15 cellular contexts compared by ENCODE assay signal in the genomic region with DNA sequence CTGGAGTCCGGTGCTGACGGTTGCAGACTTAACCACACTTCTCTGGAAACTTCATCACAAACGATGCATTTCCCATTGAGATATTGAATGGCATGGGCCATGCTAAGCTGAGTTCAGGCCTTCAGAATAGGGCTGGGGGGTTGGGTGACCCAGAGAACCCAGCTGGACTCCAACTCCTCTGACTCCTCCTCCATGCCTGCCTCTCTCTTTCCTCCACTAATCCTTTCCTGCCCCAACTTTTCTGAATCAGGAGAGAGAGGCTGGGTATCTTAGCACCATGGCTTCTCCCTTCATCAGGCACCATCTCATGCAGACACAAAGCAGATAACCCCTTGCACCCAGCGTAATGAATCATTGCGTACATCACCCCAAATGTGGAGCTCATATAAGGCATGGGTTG.
DNase-seq lines count a peak whose midpoint lies in the region; ATAC-seq and TF ChIP-seq lines count a peak whose summit lies in the region.
"Had no signal": no experiment of that assay in that cellular context is flagged by ENCODE, and none has a peak within 500 bp of the region (broad histone marks: within the 10 kb centered on the region; RNA-seq: fewer than 3 reads in every experiment).

No MANE protein-coding gene starts in this region.

- H3K27ac Mint-ChIP-seq in endodermal cell = no peak overlapping the region
- H3K27ac Mint-ChIP-seq in neural progenitor cell = no peak overlapping the region
- H3K27ac Mint-ChIP-seq: CD8-positive, alpha-beta memory T cell; IgD-negative memory B cell had no signal

- H3K36me3 Mint-ChIP-seq in endodermal cell (ENCODE audit: low read depth) (no peaks in the 10 kb centered on the region), neural progenitor cell (no peaks in the 10 kb centered on the region)
- H3K36me3 Mint-ChIP-seq: CD8-positive, alpha-beta memory T cell; IgD-negative memory B cell had no signal

- intact Hi-C loops in gastrocnemius medialis (cut with DNase I; ENCODE audit: low total_unique reads) = no loop called here

- WGBS in endodermal cell (ENCODE audit: insufficient coverage in 1 of 2, insufficient read length in 1 of 2), 2 experiments = 76 to 100% methylated on average over 1 to 5 of the region's 5 CpGs

- TF ChIP-seq CTCF in endodermal cell (conservative IDR thresholded peaks at IDR 0.05) (no peak), neural progenitor cell (IDR thresholded peaks at IDR 0.05) (no peak), gastrocnemius medialis (IDR thresholded peaks at IDR 0.05 in 4 of 5, conservative IDR thresholded peaks at IDR 0.05 in 1 of 5) (no peak)

- DNase-seq in NCI-H82 (lab: John Stamatoyannopoulos, UW) (peak; percentile 49), NCI-H82 treated with DMSO at 0.1 percent for 48 hours (lab: John Stamatoyannopoulos, UW; ENCODE audit: unreplicated experiment) (no peak), endodermal cell (peak; percentile 49), neural progenitor cell (ENCODE audit: low spot score) (peak; percentile 41), gastrocnemius medialis (no peak), mucosa of gallbladder (ENCODE audit: low spot score) (no peak)
- DNase-seq in stimulated activated naive CD4-positive, alpha-beta T cell (lab: John Stamatoyannopoulos, UW) = no peak
- DNase-seq: AML-193; Caco-2; CD8-positive, alpha-beta memory T cell; DMS53; GF-D8 had no signal

- H3K4me3 Mint-ChIP-seq in endodermal cell = no peak overlapping the region
- no peak overlapping the region for H3K4me3 Mint-ChIP-seq in neural progenitor cell
- H3K4me3 Mint-ChIP-seq: CD8-positive, alpha-beta memory T cell had no signal

- TF ChIP-seq POLR2A in gastrocnemius medialis (IDR thresholded peaks at IDR 0.05) = no peak

- H3K27me3 Mint-ChIP-seq in endodermal cell (ENCODE audit: insufficient read depth) = no peaks in the 10 kb centered on the region
- H3K27me3 Mint-ChIP-seq in neural progenitor cell (ENCODE audit: insufficient read depth, low read depth) = peaks cover 2% of the 10 kb centered on the region
- H3K27me3 Mint-ChIP-seq: IgD-negative memory B cell had no signal

- no peak overlapping the region for H3K9ac ChIP-seq in endodermal cell (ENCODE audit: extremely low read depth, low read length, poor library complexity, severe bottlenecking)
- H3K9ac ChIP-seq in neural progenitor cell = no peak overlapping the region
- H3K9ac ChIP-seq: BLaER1 had no signal

- H3K36me3 ChIP-seq in endodermal cell (ENCODE audit: control insufficient read depth, insufficient read depth, low read length) (no peaks in the 10 kb centered on the region), neural progenitor cell (no peaks in the 10 kb centered on the region), gastrocnemius medialis (no peaks in the 10 kb centered on the region)
- H3K36me3 ChIP-seq: BLaER1 had no signal

- H3K4me1 ChIP-seq in endodermal cell (ENCODE audit: control insufficient read depth, insufficient read depth, low read length) = no peaks in the 10 kb centered on the region
- H3K4me1 ChIP-seq in neural progenitor cell = peaks cover 16% of the 10 kb centered on the region
- no peaks in the 10 kb centered on the region for H3K4me1 ChIP-seq in gastrocnemius medialis
- H3K4me1 ChIP-seq: BLaER1, Caco-2 had no signal

- H3K4me3 ChIP-seq in endodermal cell (ENCODE audit: low read length) = no peak overlapping the region
- no peak overlapping the region for H3K4me3 ChIP-seq in neural progenitor cell
- H3K4me3 ChIP-seq in gastrocnemius medialis = no peak overlapping the region
- H3K4me3 ChIP-seq: BLaER1 had no signal

- H2AFZ ChIP-seq in neural progenitor cell (replicated peaks) = peak overlapping the region; percentile 87

- no peaks in the 10 kb centered on the region for H3K79me2 ChIP-seq in neural progenitor cell (ENCODE audit: low read depth)

- H3K27me3 ChIP-seq in endodermal cell (ENCODE audit: control insufficient read depth, insufficient read depth, low read length, poor library complexity, severe bottlenecking) (no peaks in the 10 kb centered on the region), neural progenitor cell (no peaks in the 10 kb centered on the region), gastrocnemius medialis (no peaks in the 10 kb centered on the region)
- H3K27me3 ChIP-seq: BLaER1 had no signal

- in situ Hi-C loops in gastrocnemius medialis (cut with MboI; ENCODE audit: low sequenced_read_pairs in 4 of 4) = loop anchor here in 1 of 4 donors (25.0 kb wide), 1 partner anchor 91 kb away; no protein-coding TSS in a partner anchor

- peaks cover 12% of the 10 kb centered on the region for H3F3A ChIP-seq in neural progenitor cell (ENCODE audit: low read depth)

- no peaks in the 10 kb centered on the region for H3K9me3 Mint-ChIP-seq in endodermal cell
- H3K9me3 Mint-ChIP-seq in neural progenitor cell = no peaks in the 10 kb centered on the region

- H3K27ac ChIP-seq in endodermal cell (ENCODE audit: low read depth, low read length) (no peak overlapping the region), neural progenitor cell (no peak overlapping the region), gastrocnemius medialis (no peak overlapping the region)
- H3K27ac ChIP-seq: 22Rv1, BLaER1 had no signal

- no peaks in the 10 kb centered on the region for H3K9me3 ChIP-seq in endodermal cell (ENCODE audit: control insufficient read depth, low read length)
- H3K9me3 ChIP-seq in neural progenitor cell (ENCODE audit: low read depth) = no peaks in the 10 kb centered on the region
- no peaks in the 10 kb centered on the region for H3K9me3 ChIP-seq in gastrocnemius medialis
- H3K9me3 ChIP-seq: BLaER1, Caco-2 had no signal

- no peak for ATAC-seq in gastrocnemius medialis

- H4K20me1 ChIP-seq in neural progenitor cell (ENCODE audit: low read depth) = no peaks in the 10 kb centered on the region
- H4K20me1 ChIP-seq: BLaER1 had no signal

- H3K4me2 ChIP-seq in neural progenitor cell = peak overlapping the region; percentile 66
- H3K4me2 ChIP-seq: BLaER1 had no signal

- H3K4me1 Mint-ChIP-seq in endodermal cell (peaks cover 11% of the 10 kb centered on the region), neural progenitor cell (peaks cover 11% of the 10 kb centered on the region)
- H3K4me1 Mint-ChIP-seq: CD8-positive, alpha-beta memory T cell had no signal

Comparison
In these comparisons a context has a peak if more than half of its experiments do, and no peak if none do; other contexts are left out.
1. DNase-seq: peak in NCI-H82 (single experiment), endodermal cell (single experiment) and neural progenitor cell (single experiment); none in NCI-H82 treated with DMSO at 0.1 percent for 48 hours (single experiment), stimulated activated naive CD4-positive, alpha-beta T cell (0 of 6), gastrocnemius medialis (0 of 2) and mucosa of gallbladder (single experiment).